In genomic region chr14:106062502-106063272, GRCh38 we compare ENCODE assay signal across 24 cellular contexts.
DNase-seq lines count a peak whose midpoint lies in the region; ATAC-seq and TF ChIP-seq lines count a peak whose summit lies in the region.
"Had no signal": no experiment of that assay in that cellular context is flagged by ENCODE, and none has a peak within 500 bp of the region (broad histone marks: within the 10 kb centered on the region; RNA-seq: fewer than 3 reads in every experiment).

No MANE protein-coding gene starts in this region.

- intact Hi-C loops in naive thymus-derived CD4-positive, alpha-beta T cell (cut with micrococcal nuclease) = loop anchor here (1.0 to 5.0 kb wide), 7 partner anchors 17 to 385 kb away; no protein-coding TSS in a partner anchor

- no peaks in the 10 kb centered on the region for H3K36me3 ChIP-seq in naive thymus-derived CD4-positive, alpha-beta T cell (ENCODE audit: control insufficient read depth in 2 of 3, insufficient read depth in 3 of 3, low read length in 3 of 3)
- H3K36me3 ChIP-seq: MG63, neural progenitor cell, pancreas, Peyer's patch had no signal

- peak in 1 of 2 donors; percentile 40 for ATAC-seq in naive B cell (ENCODE audit: low read depth in 2 of 2)
- ATAC-seq in GM21515 (IDR thresholded peaks at IDR 0.05; ENCODE audit: unreplicated experiment) = no peak
- no peak for ATAC-seq in naive thymus-derived CD4-positive, alpha-beta T cell

- H3K27ac Mint-ChIP-seq in activated CD4-positive, alpha-beta T cell treated with anti-CD3 and anti-CD28 coated beads, Interleukin-2, amount 10 ng/mL, durations not matched to agents 7 days and 5 days = no peak overlapping the region
- peak overlapping the region in 5 of 6 donors; percentile 44 to 90 (median 79) for H3K27ac Mint-ChIP-seq in naive B cell
- H3K27ac Mint-ChIP-seq in naive thymus-derived CD4-positive, alpha-beta T cell = peak overlapping the region in 3 of 9 donors; percentile 23 to 63 (median 26)
- H3K27ac Mint-ChIP-seq: activated CD8-positive, alpha-beta T cell treated with anti-CD3 and anti-CD28 coated beads, Interleukin-2, amount 10 ng/mL, durations not matched to agents 7 days and 5 days; activated naive CD8-positive, alpha-beta T cell treated with anti-CD3 and anti-CD28 coated beads, Interleukin-2, amount 10 ng/mL, durations not matched to agents 7 days and 5 days; activated T-helper 2 cell treated with anti-CD3 and anti-CD28 coated beads, Interferon-gamma antibody, Interleukin-2, Interleukin-4, amounts not matched to agents 10 μg/mL and 5 μg/mL and 100 μg/mL, durations not matched to agents 14 hours and 24 hours and 36 hours; CD8-positive, alpha-beta memory T cell; neural progenitor cell had no signal

- peaks cover 14% of the 10 kb centered on the region for H3K4me1 Mint-ChIP-seq in activated CD4-positive, alpha-beta T cell treated with anti-CD3 and anti-CD28 coated beads, Interleukin-2, amount 10 ng/mL, durations not matched to agents 7 days and 5 days
- peaks cover 0 to 17% (median 6%) of the 10 kb centered on the region in 3 donors for H3K4me1 Mint-ChIP-seq in naive B cell
- peaks cover 0 to 25% (median 17%) of the 10 kb centered on the region in 7 donors for H3K4me1 Mint-ChIP-seq in naive thymus-derived CD4-positive, alpha-beta T cell
- H3K4me1 Mint-ChIP-seq: neural progenitor cell had no signal

- peak overlapping the region; percentile 7 for H3K4me3 Mint-ChIP-seq in activated CD4-positive, alpha-beta T cell treated with anti-CD3 and anti-CD28 coated beads, Interleukin-2, amount 10 ng/mL, durations not matched to agents 7 days and 5 days
- H3K4me3 Mint-ChIP-seq in naive B cell = peak overlapping the region; percentile 35 to 91 (median 74)
- peak overlapping the region in 3 of 10 donors; percentile 21 to 69 (median 52) for H3K4me3 Mint-ChIP-seq in naive thymus-derived CD4-positive, alpha-beta T cell
- H3K4me3 Mint-ChIP-seq: activated CD8-positive, alpha-beta T cell treated with anti-CD3 and anti-CD28 coated beads, Interleukin-2, amount 10 ng/mL, durations not matched to agents 7 days and 5 days; activated naive CD8-positive, alpha-beta T cell treated with anti-CD3 and anti-CD28 coated beads, Interleukin-2, amount 10 ng/mL, durations not matched to agents 7 days and 5 days; neural progenitor cell had no signal

- CTCF ChIA-PET in activated CD4-positive, alpha-beta T cell treated with anti-CD3 and anti-CD28 coated beads, Interleukin-2, amount 10 ng/mL, durations not matched to agents 7 days and 5 days (lab: Charles Lee) = interaction anchor here (0.7 to 2.1 kb wide), 10 partner anchors 10 to 702 kb away, joined by 3 to 7 read pairs (median 4); no protein-coding TSS in a partner anchor
- CTCF ChIA-PET in naive thymus-derived CD4-positive, alpha-beta T cell (lab: Charles Lee) = interaction anchor here (0.6 to 1.3 kb wide), 5 partner anchors 9 to 236 kb away, joined by 3 to 4 read pairs (median 3); no protein-coding TSS in a partner anchor

- H3K9me3 ChIP-seq in naive thymus-derived CD4-positive, alpha-beta T cell (ENCODE audit: control insufficient read depth in 2 of 3, low read length in 3 of 3) = no peaks in the 10 kb centered on the region
- H3K9me3 ChIP-seq: MG63, pancreas, Peyer's patch had no signal

- H3K4me3 ChIP-seq in naive thymus-derived CD4-positive, alpha-beta T cell (ENCODE audit: low read length) = no peak overlapping the region
- H3K4me3 ChIP-seq: K562, MG63, neural progenitor cell, pancreas, Peyer's patch, skin epidermis had no signal

- no peak overlapping the region for H3K27ac ChIP-seq in naive thymus-derived CD4-positive, alpha-beta T cell (ENCODE audit: low read depth, low read length)
- H3K27ac ChIP-seq: neural progenitor cell, pancreas, Peyer's patch, skin epidermis had no signal

- H3K4me1 ChIP-seq in naive thymus-derived CD4-positive, alpha-beta T cell (ENCODE audit: control insufficient read depth in 2 of 2, insufficient read depth in 2 of 2, low read length in 2 of 2) = peaks cover 0 to 10% of the 10 kb centered on the region in 2 donors
- H3K4me1 ChIP-seq: neural progenitor cell, pancreas, Peyer's patch had no signal

- peak; percentile 55 for TF ChIP-seq POLR2A in GM19193 (IDR thresholded peaks at IDR 0.05; ENCODE audit: extremely low read depth, insufficient read depth, insufficient read length)

- H3K27me3 Mint-ChIP-seq in activated CD4-positive, alpha-beta T cell treated with anti-CD3 and anti-CD28 coated beads, Interleukin-2, amount 10 ng/mL, durations not matched to agents 7 days and 5 days = peaks cover 49% of the 10 kb centered on the region
- H3K27me3 Mint-ChIP-seq in naive B cell = no peaks in the 10 kb centered on the region
- peaks cover 9 to 45% (median 11%) of the 10 kb centered on the region in 5 donors for H3K27me3 Mint-ChIP-seq in naive thymus-derived CD4-positive, alpha-beta T cell

- no peaks in the 10 kb centered on the region for H3K9me3 Mint-ChIP-seq in activated CD4-positive, alpha-beta T cell treated with anti-CD3 and anti-CD28 coated beads, Interleukin-2, amount 10 ng/mL, durations not matched to agents 7 days and 5 days
- H3K9me3 Mint-ChIP-seq in naive B cell = no peaks in the 10 kb centered on the region
- H3K9me3 Mint-ChIP-seq in naive thymus-derived CD4-positive, alpha-beta T cell = no peaks in the 10 kb centered on the region
- H3K9me3 Mint-ChIP-seq: activated naive CD8-positive, alpha-beta T cell treated with anti-CD3 and anti-CD28 coated beads, Interleukin-2, amount 10 ng/mL, durations not matched to agents 7 days and 5 days; activated T-helper 2 cell treated with anti-CD3 and anti-CD28 coated beads, Interferon-gamma antibody, Interleukin-2, Interleukin-4, amounts not matched to agents 10 μg/mL and 5 μg/mL and 100 μg/mL, durations not matched to agents 14 hours and 24 hours and 36 hours; CD8-positive, alpha-beta memory T cell had no signal

- no peaks in the 10 kb centered on the region for H3K27me3 ChIP-seq in naive thymus-derived CD4-positive, alpha-beta T cell (ENCODE audit: control insufficient read depth in 2 of 2, insufficient read depth in 2 of 2, low read length in 2 of 2)
- H3K27me3 ChIP-seq: MG63, neural progenitor cell, Peyer's patch had no signal

- no peaks in the 10 kb centered on the region for H3K36me3 Mint-ChIP-seq in activated CD4-positive, alpha-beta T cell treated with anti-CD3 and anti-CD28 coated beads, Interleukin-2, amount 10 ng/mL, durations not matched to agents 7 days and 5 days (ENCODE audit: low read depth)
- no peaks in the 10 kb centered on the region for H3K36me3 Mint-ChIP-seq in naive B cell
- no peaks in the 10 kb centered on the region for H3K36me3 Mint-ChIP-seq in naive thymus-derived CD4-positive, alpha-beta T cell
- H3K36me3 Mint-ChIP-seq: activated naive CD8-positive, alpha-beta T cell treated with anti-CD3 and anti-CD28 coated beads, Interleukin-2, amount 10 ng/mL, durations not matched to agents 7 days and 5 days; CD8-positive, alpha-beta memory T cell; neural progenitor cell had no signal

- no peak for DNase-seq in activated CD4-positive, alpha-beta T cell treated with anti-CD3 and anti-CD28 coated beads, Interleukin-2, amount 10 ng/mL, durations not matched to agents 7 days and 5 days
- no peak for DNase-seq in activated CD4-positive, alpha-beta T cell treated with anti-CD3 and anti-CD28 coated beads for 48 hours
- DNase-seq in NCI-H2171 treated with DMSO at 0.1 percent for 48 hours (lab: John Stamatoyannopoulos, UW) (peak; percentile 83), naive B cell (no peak)
- DNase-seq in central memory CD4-positive, alpha-beta T cell = no peak
- DNase-seq in naive thymus-derived CD4-positive, alpha-beta T cell = no peak
- DNase-seq: caudate nucleus, cortex of kidney, DMS153, mammary epithelial cell, MG63, retina, SHP77 treated with DMSO at 0.1 percent for 48 hours had no signal

- POLR2A ChIA-PET in activated CD4-positive, alpha-beta T cell treated with anti-CD3 and anti-CD28 coated beads, Interleukin-2, amount 10 ng/mL, durations not matched to agents 7 days and 5 days (lab: Charles Lee) = no interaction called here
- POLR2A ChIA-PET in naive thymus-derived CD4-positive, alpha-beta T cell (lab: Charles Lee) = no interaction called here
